Comparison of ENCODE assay signal across 8 cellular contexts in genomic region chr3:63976166-63976861, GRCh38. TPM values are rescaled to one million over a fixed set of nuclear protein-coding genes. Genes with fewer than 3 reads are reported as not detected.
DNase-seq lines count a peak whose midpoint lies in the region; ATAC-seq, FAIRE-seq and TF ChIP-seq lines count a peak whose summit lies in the region.

No MANE protein-coding gene starts in this region.

- H3K27ac ChIP-seq in KOPT-K1 (ENCODE audit: low read depth, low read length, poor library complexity, severe bottlenecking) = peak overlapping the region; percentile 15

- no peaks in the 10 kb centered on the region for H3K9me3 ChIP-seq in KOPT-K1 (ENCODE audit: insufficient read depth, low read length, poor library complexity, severe bottlenecking)

- no peak overlapping the region for H3K4me3 ChIP-seq in bronchial epithelial cell (ENCODE audit: low read depth, low read length)

- FAIRE-seq in bronchial epithelial cell (lab: Jason Lieb, UNC) = no peak

- no peaks in the 10 kb centered on the region for H3K27me3 ChIP-seq in bronchial epithelial cell (ENCODE audit: control insufficient read depth, insufficient read depth, low read length)

- DNase-seq in AG09319 (ENCODE audit: extremely low read depth, low read depth) = peak; percentile 83
- DNase-seq in bronchial epithelial cell (ENCODE audit: low read depth) = peak; percentile 97
- DNase-seq in myocyte (ENCODE audit: low read depth) = peak; percentile 65
- DNase-seq in LoVo (ENCODE audit: low spot score) = no peak
- no peak for DNase-seq in NCI-H510A (lab: John Stamatoyannopoulos, UW)

- no peak for ATAC-seq in HG03108 (IDR thresholded peaks at IDR 0.05; ENCODE audit: unreplicated experiment)
- ATAC-seq in HG03196 (IDR thresholded peaks at IDR 0.05; ENCODE audit: unreplicated experiment) = no peak

- peaks cover 41% of the 10 kb centered on the region for H3K36me3 ChIP-seq in KOPT-K1 (ENCODE audit: insufficient read depth, low read length)
- H3K36me3 ChIP-seq in bronchial epithelial cell (ENCODE audit: control insufficient read depth, insufficient read depth, low read length) = peaks cover 12% of the 10 kb centered on the region

- TF ChIP-seq CTCF in AG09319 (IDR thresholded peaks at IDR 0.05; ENCODE audit: low read depth, low read length) (no peak), bronchial epithelial cell (IDR thresholded peaks at IDR 0.05; ENCODE audit: insufficient read depth, low read length, severe bottlenecking) (no peak)

RNA-seq across cellular contexts. Expression of gene PSMD6, which starts 47.0 kb away (rescaled TPM):
- total RNA-seq in bronchial epithelial cell (52.9 and 82.2 TPM in 2 replicates), myocyte (112 and 118 TPM in 2 replicates)
- polyA plus RNA-seq in myocyte (2012) = 71.4 TPM

Comparison
In these comparisons a context has a peak if more than half of its experiments do, and no peak if none do; other contexts are left out.
1. DNase-seq: peak in AG09319 (single experiment), bronchial epithelial cell (single experiment) and myocyte (single experiment); none in LoVo (single experiment) and NCI-H510A (single experiment).